8 cellular contexts compared by ENCODE assay signal in the genomic region with DNA sequence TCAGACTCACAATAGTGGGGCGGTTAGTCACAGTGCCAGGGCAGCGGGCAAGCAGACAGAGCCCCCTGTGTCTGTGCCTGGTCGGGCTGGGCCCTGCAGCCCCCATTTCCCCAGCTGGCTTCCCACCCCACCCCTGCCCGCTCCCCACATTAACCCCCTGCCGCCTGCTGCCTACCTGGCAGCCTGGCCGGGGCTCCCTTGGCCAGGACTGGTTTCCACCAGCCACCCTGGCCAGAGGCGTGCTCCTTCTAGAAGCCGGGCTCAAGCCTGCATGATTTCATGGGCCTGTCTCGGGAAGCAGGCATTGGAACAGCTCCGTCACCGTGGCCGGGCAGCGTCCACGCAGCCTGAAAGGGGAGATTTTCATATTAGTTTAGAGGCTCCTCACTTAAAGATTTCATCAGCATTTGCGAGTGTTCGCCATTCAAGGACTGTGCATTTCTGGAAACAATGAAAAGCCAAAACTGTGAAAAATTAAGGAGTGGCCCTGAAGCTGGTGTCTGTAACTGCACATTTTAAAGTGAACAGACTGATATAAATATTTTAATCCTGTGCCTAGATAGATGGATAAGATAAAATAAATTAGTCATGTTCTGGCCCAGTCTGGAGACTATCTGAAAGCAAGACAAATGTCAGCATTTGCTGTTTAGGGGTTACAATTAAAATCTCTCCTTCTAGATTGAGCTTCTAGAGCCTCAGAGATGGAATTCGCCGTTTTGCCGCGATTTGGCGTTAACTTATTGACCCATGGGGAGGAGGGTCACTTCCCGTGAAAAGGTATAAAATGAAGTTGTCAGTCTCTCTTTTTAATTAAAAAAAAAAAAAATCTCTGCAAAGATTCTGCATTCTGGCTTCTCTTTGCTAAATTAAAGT.
A peak's percentile ranks its signal among the peaks of the same experiment; 100 is the strongest.
DNase-seq lines count a peak whose midpoint lies in the region; ATAC-seq and TF ChIP-seq lines count a peak whose summit lies in the region.

No MANE protein-coding gene starts in this region.

- intact Hi-C loops in breast epithelium (cut with DNase I; ENCODE audit: low total_unique reads): no loop called here
- intact Hi-C loops in aorta (cut with DNase I): loop anchor here (1.0 to 5.0 kb wide), 3 partner anchors 11 to 44 kb away; no protein-coding TSS in a partner anchor

- no peaks in the 10 kb centered on the region for H3K27me3 ChIP-seq in breast epithelium
- H3K27me3 ChIP-seq in aorta (ENCODE audit: control insufficient read depth in 1 of 2, insufficient read depth in 2 of 2, low read length in 1 of 2): no peaks in the 10 kb centered on the region

- no peak for TF ChIP-seq POLR2A in breast epithelium (IDR thresholded peaks at IDR 0.05)

- WGBS in aorta, 2 donors: 11 to 15% methylated on average over 21 to 22 of the region's 22 CpGs

- no peaks in the 10 kb centered on the region for H3K9me3 ChIP-seq in breast epithelium
- H3K9me3 ChIP-seq in aorta (ENCODE audit: control insufficient read depth, low read length): no peaks in the 10 kb centered on the region

- peak overlapping the region; percentile 99 to 100 for H3K27ac ChIP-seq in breast epithelium
- peak overlapping the region; percentile 96 for H3K27ac ChIP-seq in aorta (ENCODE audit: low read depth in 1 of 2, low read length in 2 of 2)

- H3K27ac Mint-ChIP-seq in activated naive CD8-positive, alpha-beta T cell treated with anti-CD3 and anti-CD28 coated beads, Interleukin-2, amount 10 ng/mL, durations not matched to agents 7 days and 5 days: peak overlapping the region; percentile 20
- H3K27ac Mint-ChIP-seq in activated naive CD8-positive, alpha-beta T cell treated with anti-CD3 and anti-CD28 coated beads for 36 hours: no peak overlapping the region
- H3K27ac Mint-ChIP-seq in memory B cell: peak overlapping the region; percentile 85

- H3K4me3 Mint-ChIP-seq in activated naive CD8-positive, alpha-beta T cell treated with anti-CD3 and anti-CD28 coated beads, Interleukin-2, amount 10 ng/mL, durations not matched to agents 7 days and 5 days: no peak overlapping the region
- no peak overlapping the region for H3K4me3 Mint-ChIP-seq in activated naive CD8-positive, alpha-beta T cell treated with anti-CD3 and anti-CD28 coated beads for 36 hours
- H3K4me3 Mint-ChIP-seq in memory B cell: no peak overlapping the region

- POLR2A ChIA-PET in activated naive CD8-positive, alpha-beta T cell treated with anti-CD3 and anti-CD28 coated beads, Interleukin-2, amount 10 ng/mL, durations not matched to agents 7 days and 5 days (lab: Charles Lee): interaction anchor here (1.7 to 7.2 kb wide), 3 partner anchors 14 to 32 kb away, joined by 3 to 58 read pairs (median 28); no protein-coding TSS in a partner anchor

- peak; percentile 28 for DNase-seq in activated naive CD8-positive, alpha-beta T cell treated with anti-CD3 and anti-CD28 coated beads, Interleukin-2, amount 10 ng/mL, durations not matched to agents 7 days and 5 days
- DNase-seq in activated naive CD8-positive, alpha-beta T cell treated with anti-CD3 and anti-CD28 coated beads for 36 hours: no peak
- DNase-seq in breast epithelium (ENCODE audit: low spot score in 2 of 2) (peak; percentile 34 to 55), memory B cell (ENCODE audit: low spot score in 2 of 2) (no peak), aorta (peak; percentile 67 to 80), HPDE6-E6E7 (ENCODE audit: extremely low spot score) (no peak)
- DNase-seq in stimulated activated CD4-positive, alpha-beta T cell treated with anti-CD3 and anti-CD28 coated beads, Interleukin-2, amount 100 ng/mL, for 24 hours: no peak

- H3K36me3 ChIP-seq in breast epithelium (no peaks in the 10 kb centered on the region), aorta (ENCODE audit: control insufficient read depth in 1 of 2, insufficient read depth in 2 of 2, low read length in 1 of 2) (no peaks in the 10 kb centered on the region)

- H3K4me1 Mint-ChIP-seq in activated naive CD8-positive, alpha-beta T cell treated with anti-CD3 and anti-CD28 coated beads, Interleukin-2, amount 10 ng/mL, durations not matched to agents 7 days and 5 days: peaks cover 25% of the 10 kb centered on the region
- H3K4me1 Mint-ChIP-seq in activated naive CD8-positive, alpha-beta T cell treated with anti-CD3 and anti-CD28 coated beads for 36 hours: peaks cover 42% of the 10 kb centered on the region
- H3K4me1 Mint-ChIP-seq in memory B cell: peaks cover 24% of the 10 kb centered on the region

- no peak for TF ChIP-seq CTCF in breast epithelium (IDR thresholded peaks at IDR 0.05)

- no peaks in the 10 kb centered on the region for H3K36me3 Mint-ChIP-seq in activated naive CD8-positive, alpha-beta T cell treated with anti-CD3 and anti-CD28 coated beads, Interleukin-2, amount 10 ng/mL, durations not matched to agents 7 days and 5 days
- H3K36me3 Mint-ChIP-seq in activated naive CD8-positive, alpha-beta T cell treated with anti-CD3 and anti-CD28 coated beads for 36 hours: peaks cover 2% of the 10 kb centered on the region
- peaks cover 2% of the 10 kb centered on the region for H3K36me3 Mint-ChIP-seq in memory B cell

- no peaks in the 10 kb centered on the region for H3K27me3 Mint-ChIP-seq in activated naive CD8-positive, alpha-beta T cell treated with anti-CD3 and anti-CD28 coated beads, Interleukin-2, amount 10 ng/mL, durations not matched to agents 7 days and 5 days
- H3K27me3 Mint-ChIP-seq in activated naive CD8-positive, alpha-beta T cell treated with anti-CD3 and anti-CD28 coated beads for 36 hours: no peaks in the 10 kb centered on the region
- H3K27me3 Mint-ChIP-seq in memory B cell: no peaks in the 10 kb centered on the region

- no peak for ATAC-seq in activated naive CD8-positive, alpha-beta T cell treated with anti-CD3 and anti-CD28 coated beads, Interleukin-2, amount 10 ng/mL, durations not matched to agents 7 days and 5 days (ENCODE audit: low read depth)
- no peak for ATAC-seq in memory B cell (ENCODE audit: low read depth)
- no peak for ATAC-seq in aorta (ENCODE audit: low FRiP score)
- no peak for ATAC-seq in HG02870 (IDR thresholded peaks at IDR 0.05; ENCODE audit: unreplicated experiment)

- H3K4me3 ChIP-seq in breast epithelium (peak overlapping the region; percentile 76 to 92 (median 79)), aorta (ENCODE audit: low read length in 2 of 2) (peak overlapping the region; percentile 41 to 52)

- peaks cover 18 to 24% of the 10 kb centered on the region in 2 donors for H3K4me1 ChIP-seq in breast epithelium
- peaks cover 0 to 2% of the 10 kb centered on the region in 2 donors for H3K4me1 ChIP-seq in aorta (ENCODE audit: control insufficient read depth in 1 of 2, insufficient read depth in 2 of 2, low read length in 2 of 2)

- H3K9me3 Mint-ChIP-seq in activated naive CD8-positive, alpha-beta T cell treated with anti-CD3 and anti-CD28 coated beads, Interleukin-2, amount 10 ng/mL, durations not matched to agents 7 days and 5 days: no peaks in the 10 kb centered on the region
- no peaks in the 10 kb centered on the region for H3K9me3 Mint-ChIP-seq in activated naive CD8-positive, alpha-beta T cell treated with anti-CD3 and anti-CD28 coated beads for 36 hours
- H3K9me3 Mint-ChIP-seq in memory B cell: no peaks in the 10 kb centered on the region

Comparison
In these comparisons a context has a peak if more than half of its experiments do, and no peak if none do; other contexts are left out.
1. DNase-seq: peak in activated naive CD8-positive, alpha-beta T cell treated with anti-CD3 and anti-CD28 coated beads, Interleukin-2, amount 10 ng/mL, durations not matched to agents 7 days and 5 days (single experiment), breast epithelium (2 of 2) and aorta (2 of 2); none in activated naive CD8-positive, alpha-beta T cell treated with anti-CD3 and anti-CD28 coated beads for 36 hours (single experiment), memory B cell (0 of 2), HPDE6-E6E7 (single experiment) and stimulated activated CD4-positive, alpha-beta T cell treated with anti-CD3 and anti-CD28 coated beads, Interleukin-2, amount 100 ng/mL, for 24 hours (0 of 2).